In genomic region chr13:63403726-63404125, GRCh38 we compare ENCODE assay signal across 21 cellular contexts.
"Had no signal": no experiment of that assay in that cellular context is flagged by ENCODE, and none has a peak within 500 bp of the region (broad histone marks: within the 10 kb centered on the region; RNA-seq: fewer than 3 reads in every experiment).

No MANE protein-coding gene starts in this region.

- H3K9ac ChIP-seq: parathyroid adenoma had no signal

- H3K4me3 Mint-ChIP-seq: activated CD4-positive, alpha-beta T cell treated with anti-CD3 and anti-CD28 coated beads, Interleukin-2, amount 10 ng/mL, durations not matched to agents 7 days and 5 days; activated CD8-positive, alpha-beta T cell treated with anti-CD3 and anti-CD28 coated beads, Interleukin-2, amount 10 ng/mL, durations not matched to agents 7 days and 5 days; activated T-cell treated with anti-CD3 and anti-CD28 coated beads, Interleukin-2, amount 50 U/mL, for 24 hours; natural killer cell; type B pancreatic cell had no signal

- H3K9me3 Mint-ChIP-seq: type B pancreatic cell had no signal

- H3K4me1 ChIP-seq: lower lobe of right lung, parathyroid adenoma, stomach had no signal

- H3K27me3 ChIP-seq: neutrophil, stomach had no signal

- H3K36me3 ChIP-seq: lower lobe of right lung, neutrophil, stomach had no signal

- FAIRE-seq: islet of Langerhans had no signal

- H3K27me3 Mint-ChIP-seq: activated CD4-positive, alpha-beta T cell treated with anti-CD3 and anti-CD28 coated beads, Interleukin-2, amount 10 ng/mL, durations not matched to agents 7 days and 5 days; activated T-cell treated with anti-CD3 and anti-CD28 coated beads, Interleukin-2, amount 50 U/mL, for 24 hours; type B pancreatic cell had no signal

- ATAC-seq: activated CD8-positive, alpha-beta T cell treated with anti-CD3 and anti-CD28 coated beads, Interleukin-2, amount 10 ng/mL, durations not matched to agents 7 days and 5 days; left cardiac atrium; lower lobe of right lung; natural killer cell; sciatic nerve had no signal

- H3K9me3 ChIP-seq: lower lobe of right lung, neutrophil, stomach had no signal

- H3K4me1 Mint-ChIP-seq: activated CD4-positive, alpha-beta T cell treated with anti-CD3 and anti-CD28 coated beads, Interleukin-2, amount 10 ng/mL, durations not matched to agents 7 days and 5 days; natural killer cell had no signal

- H3K4me2 ChIP-seq: smooth muscle cell had no signal

- H3K4me3 ChIP-seq: coronary artery, lower lobe of right lung, smooth muscle cell, stomach had no signal

- H3K27ac Mint-ChIP-seq: activated CD4-positive, alpha-beta T cell treated with anti-CD3 and anti-CD28 coated beads, Interleukin-2, amount 10 ng/mL, durations not matched to agents 7 days and 5 days; activated CD8-positive, alpha-beta T cell treated with anti-CD3 and anti-CD28 coated beads, Interleukin-2, amount 10 ng/mL, durations not matched to agents 7 days and 5 days; activated T-cell treated with anti-CD3 and anti-CD28 coated beads, Interleukin-2, amount 50 U/mL, for 24 hours; activated T-helper 2 cell treated with anti-CD3 and anti-CD28 coated beads, Interferon-gamma antibody, Interleukin-2, Interleukin-4, amounts not matched to agents 10 μg/mL and 5 μg/mL and 100 μg/mL, durations not matched to agents 14 hours and 24 hours and 36 hours; natural killer cell; type B pancreatic cell had no signal

- H2AFZ ChIP-seq: parathyroid adenoma had no signal

- DNase-seq: activated CD4-positive, alpha-beta T cell treated with anti-CD3 and anti-CD28 coated beads, Interleukin-2, amount 10 ng/mL, durations not matched to agents 7 days and 5 days; activated CD4-positive, CD25-positive, alpha-beta regulatory T cell; activated CD8-positive, alpha-beta T cell treated with anti-CD3 and anti-CD28 coated beads, Interleukin-2, amount 10 ng/mL, durations not matched to agents 7 days and 5 days; activated naive CD4-positive, alpha-beta T cell treated with Interleukin-2 at 50 U/mL for 16 hours; activated T-cell treated with anti-CD3 and anti-CD28 coated beads, Interleukin-2, amount 50 U/mL, for 24 hours; anterior cingulate cortex; hippocampal formation; left cardiac atrium; lower lobe of right lung; natural killer cell; stimulated activated CD4-positive, alpha-beta T cell treated with anti-CD3 and anti-CD28 coated beads, Interleukin-4, amount 100 ng/mL, for 1 hour; stomach; T-helper 2 cell had no signal

- H3K27ac ChIP-seq: coronary artery, lower lobe of right lung, neutrophil, parathyroid adenoma, stomach had no signal

- H3K36me3 Mint-ChIP-seq: type B pancreatic cell had no signal

- H3K79me2 ChIP-seq: parathyroid adenoma had no signal
